In the genomic region with DNA sequence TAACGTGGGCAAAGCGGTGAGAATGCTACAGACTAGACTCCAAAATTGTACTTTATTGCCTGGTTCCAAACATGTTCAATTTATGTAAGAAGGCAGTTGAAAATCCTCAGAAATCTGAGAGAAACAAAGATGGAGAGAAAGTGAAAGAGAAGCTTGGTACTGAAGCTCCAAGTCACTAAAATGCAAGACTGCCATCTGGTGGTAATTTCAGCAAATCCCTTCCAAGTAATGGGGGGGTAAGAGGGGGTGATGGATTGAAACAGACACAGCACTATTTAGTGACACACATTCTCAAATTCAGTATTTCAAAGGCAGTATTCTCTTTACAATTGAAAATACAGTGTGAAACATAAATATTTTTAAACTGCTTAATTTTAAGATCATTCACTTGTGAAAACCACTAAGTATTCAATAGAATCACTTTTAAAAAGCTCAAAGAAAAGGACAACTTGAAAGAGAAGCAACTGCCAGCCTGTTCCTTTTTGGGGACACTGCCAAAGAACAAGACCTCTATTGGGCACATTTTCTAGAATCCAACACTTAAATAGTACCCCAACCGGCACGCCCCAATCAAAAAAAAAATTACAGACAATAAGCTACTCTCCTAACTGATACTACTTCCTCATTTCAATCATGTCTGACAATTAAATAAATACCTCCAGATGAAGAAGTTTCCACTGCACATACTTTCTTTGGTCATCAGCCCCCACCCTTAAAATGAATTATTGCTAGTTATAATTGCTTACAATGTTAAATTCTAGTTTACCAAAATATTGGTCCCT, we compare ENCODE assay signal across 8 cellular contexts.
DNase-seq lines count a peak whose midpoint lies in the region; ATAC-seq, FAIRE-seq and TF ChIP-seq lines count a peak whose summit lies in the region.

No MANE protein-coding gene starts in this region.

- no peaks in the 10 kb centered on the region for H3K4me1 ChIP-seq in pancreas

- no peaks in the 10 kb centered on the region for H3K36me3 ChIP-seq in pancreas

- peak; percentile 36 to 56 (median 52) for TF ChIP-seq CTCF in pancreas (IDR thresholded peaks at IDR 0.05)

- intact Hi-C loops in pancreas (cut with DNase I) (no loop called here), posterior vena cava (cut with DNase I) (no loop called here)

- DNase-seq in DMS79 treated with DMSO at 0.1 percent for 48 hours (lab: John Stamatoyannopoulos, UW) (peak; percentile 17), NCI-H524 treated with DMSO at 0.1 percent for 48 hours (lab: John Stamatoyannopoulos, UW) (peak; percentile 1), globus pallidus (ENCODE audit: low spot score) (peak; percentile 96), pancreas (peak in 1 of 6 donors; percentile 28), posterior vena cava (ENCODE audit: low spot score) (no peak)
- peak; percentile 14 for DNase-seq in activated naive CD4-positive, alpha-beta T cell treated with anti-CD3 and anti-CD28 coated beads, Interleukin-2, amount 50 U/mL, for 16 hours

- H3K27me3 ChIP-seq in pancreas, result no peaks in the 10 kb centered on the region

- WGBS in pancreas, 2 donors, result 57 to 58% methylated on average over 4 of the region's 4 CpGs

- no peak overlapping the region for H3K27ac ChIP-seq in pancreas

- H3K9me3 ChIP-seq in pancreas, result no peaks in the 10 kb centered on the region

- peak; percentile 93 for FAIRE-seq in pancreas (lab: Jason Lieb, UNC)

- ATAC-seq in GM19452 (IDR thresholded peaks at IDR 0.05; ENCODE audit: unreplicated experiment), result peak; percentile 91
- ATAC-seq in HG03457 (IDR thresholded peaks at IDR 0.05; ENCODE audit: unreplicated experiment), result peak; percentile 67
- ATAC-seq in pancreas, result peak in 3 of 4 donors; percentile 86 to 89 (median 88)

- peak overlapping the region in 1 of 4 donors; percentile 9 for H3K4me3 ChIP-seq in pancreas
